34 cellular contexts compared by ENCODE assay signal in the genomic region with DNA sequence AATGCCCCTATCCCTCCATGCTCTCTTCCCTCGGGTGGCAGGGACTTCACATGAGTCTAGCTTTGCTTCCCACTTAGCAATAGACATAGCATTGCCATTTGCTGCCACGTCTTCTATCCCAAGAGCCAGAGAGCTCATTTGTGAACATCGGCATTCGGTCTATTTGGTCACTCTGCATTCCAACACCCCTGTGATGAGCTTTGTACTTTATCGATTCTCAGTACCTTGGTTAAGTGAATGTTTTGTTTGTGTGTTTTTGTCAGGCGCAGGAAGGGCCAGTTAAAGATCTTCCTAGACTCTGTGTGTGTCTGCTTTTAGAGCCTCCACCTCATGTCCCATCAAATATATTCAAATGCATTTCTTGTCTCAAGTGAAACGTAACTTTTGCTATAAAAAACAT.
"Had no signal": no experiment of that assay in that cellular context is flagged by ENCODE, and none has a peak within 500 bp of the region (broad histone marks: within the 10 kb centered on the region; RNA-seq: fewer than 3 reads in every experiment).

No MANE protein-coding gene starts in this region.

- H3K4me1 Mint-ChIP-seq: activated CD4-positive, alpha-beta T cell treated with anti-CD3 and anti-CD28 coated beads for 36 hours; brain had no signal

- H3K4me3 ChIP-seq: adrenal gland, MG63, SJCRH30, SK-N-MC had no signal

- DNase-seq: activated CD4-positive, alpha-beta memory T cell treated with anti-CD3 and anti-CD28 coated beads for 36 hours; activated CD4-positive, alpha-beta T cell treated with anti-CD3 and anti-CD28 coated beads for 36 hours; activated CD4-positive, alpha-beta T cell treated with anti-CD3 and anti-CD28 coated beads, Interleukin-2, amount 50 U/mL, for 1 hour; activated CD8-positive, alpha-beta memory T cell treated with anti-CD3 and anti-CD28 coated beads, Interleukin-2, amount 50 U/mL, for 4 hours; activated gamma-delta T cell treated with Interleukin-2 at 50 U/mL for 16 hours; activated naive CD4-positive, alpha-beta T cell treated with anti-CD3 and anti-CD28 coated beads for 36 hours; activated T-cell treated with anti-CD3 and anti-CD28 coated beads for 4 hours; activated T-cell treated with anti-CD3 and anti-CD28 coated beads, Interleukin-2, amount 50 U/mL, for 4 hours; adrenal gland; anterior cingulate cortex; caudate nucleus; cerebellar nuclear complex; MG63; NCI-H1048; NCI-H1105 treated with DMSO at 0.1 percent for 48 hours; NCI-H1436; NCI-H1694; NCI-H1930; NCI-H2081 treated with DMSO at 0.1 percent for 48 hours; NCI-H226; NCI-H446 treated with DMSO at 0.1 percent for 48 hours; NCI-H524; NCI-H69; NCI-H82; SHP77; SJCRH30 had no signal

- H3K36me3 ChIP-seq: adrenal gland, MG63, SJCRH30 had no signal

- H3K9me3 Mint-ChIP-seq: brain had no signal

- H3K27ac Mint-ChIP-seq: activated CD4-positive, alpha-beta memory T cell treated with anti-CD3 and anti-CD28 coated beads for 36 hours; activated CD4-positive, alpha-beta T cell treated with anti-CD3 and anti-CD28 coated beads for 36 hours; activated naive CD4-positive, alpha-beta T cell treated with anti-CD3 and anti-CD28 coated beads for 36 hours; activated naive CD4-positive, alpha-beta T cell treated with anti-CD3 and anti-CD28 coated beads, Interleukin-2, amount 50 U/mL, for 72 hours; activated T-helper 1 cell treated with anti-CD3 and anti-CD28 coated beads, Interleukin-12 subunit alpha, Interleukin-12 subunit beta, Interleukin-2, Interleukin-4 antibody, amounts not matched to agents 30 ng/mL and 10 ng/mL and 1 ng/mL, durations not matched to agents 14 hours and 24 hours and 36 hours; brain; T-helper 1 cell treated with Interleukin-12 subunit alpha and Interleukin-12 subunit beta and Interleukin-4 antibody, amounts not matched to agents 30 μg/mL and 1 μg/mL, for 36 hours; T-helper 2 cell treated with Interferon-gamma antibody and Interleukin-4, amounts not matched to agents 5 μg/mL and 100 μg/mL, for 36 hours had no signal

- ATAC-seq: activated CD4-positive, alpha-beta T cell treated with anti-CD3 and anti-CD28 coated beads for 36 hours; activated CD4-positive, CD25-positive, alpha-beta regulatory T cell treated with anti-CD3 and anti-CD28 coated beads, Interleukin-2, amount 50 U/mL, for 24 hours; activated naive CD4-positive, alpha-beta T cell treated with anti-CD3 and anti-CD28 coated beads, Interleukin-2, amount 50 U/mL, for 72 hours; activated T-cell treated with anti-CD3 and anti-CD28 coated beads, Interleukin-2, amount 50 U/mL, for 4 hours; Panc1 had no signal

- H3K36me3 Mint-ChIP-seq: activated CD4-positive, alpha-beta memory T cell treated with anti-CD3 and anti-CD28 coated beads for 36 hours; activated naive CD4-positive, alpha-beta T cell treated with anti-CD3 and anti-CD28 coated beads, Interleukin-2, amount 50 U/mL, for 72 hours; brain had no signal

- H3K27ac ChIP-seq: adrenal gland, SJCRH30, SK-N-MC had no signal

- H3K4me1 ChIP-seq: adrenal gland, SJCRH30 had no signal

- H3K4me3 Mint-ChIP-seq: activated CD4-positive, alpha-beta memory T cell treated with anti-CD3 and anti-CD28 coated beads for 36 hours; activated CD4-positive, alpha-beta T cell treated with anti-CD3 and anti-CD28 coated beads for 36 hours; activated naive CD4-positive, alpha-beta T cell treated with anti-CD3 and anti-CD28 coated beads for 36 hours; activated T-cell treated with anti-CD3 and anti-CD28 coated beads, Interleukin-2, amount 50 U/mL, for 4 hours; activated T-helper 1 cell treated with anti-CD3 and anti-CD28 coated beads, Interleukin-12 subunit alpha, Interleukin-12 subunit beta, Interleukin-2, Interleukin-4 antibody, amounts not matched to agents 30 ng/mL and 10 ng/mL and 1 ng/mL, durations not matched to agents 14 hours and 24 hours and 36 hours; brain; T-helper 1 cell treated with Interleukin-12 subunit alpha and Interleukin-12 subunit beta and Interleukin-4 antibody, amounts not matched to agents 30 μg/mL and 1 μg/mL, for 36 hours; T-helper 2 cell treated with Interferon-gamma antibody and Interleukin-4, amounts not matched to agents 5 μg/mL and 100 μg/mL, for 36 hours had no signal

- H3K27me3 ChIP-seq: adrenal gland, MG63, SJCRH30 had no signal
